Comparison of ENCODE assay signal across 1 cellular context in genomic region chr17:18182978-18183333, GRCh38.
TF ChIP-seq lines count a peak whose summit lies in the region.

No MANE protein-coding gene starts in this region.

TF ChIP-seq in H1, 55 proteins besides CTCF, POLR2A, EP300 and RAD21:
- peak; percentile 92 for TF ChIP-seq TAF7 (optimal IDR thresholded peaks at IDR 0.05; ENCODE audit: borderline replicate concordance, low read depth, low read length)
- no peak for TF ChIP-seq USF2 (IDR thresholded peaks at IDR 0.05; ENCODE audit: low read length)
- TF ChIP-seq SUZ12 (IDR thresholded peaks at IDR 0.05; ENCODE audit: low read length) = no peak
- TF ChIP-seq RFX5 (IDR thresholded peaks at IDR 0.05; ENCODE audit: borderline replicate concordance, low read depth, low read length) = no peak
- TF ChIP-seq ATF3 (IDR thresholded peaks at IDR 0.05; ENCODE audit: insufficient read depth, low read depth, low read length) = no peak
- no peak for TF ChIP-seq RNF2 (IDR thresholded peaks at IDR 0.05; ENCODE audit: borderline replicate concordance, low read depth, low read length, missing control alignments, poor library complexity, severe bottlenecking)
- TF ChIP-seq PHF8 (conservative IDR thresholded peaks at IDR 0.05; ENCODE audit: low read depth, low read length) = peak; percentile 72
- 0 out of 2 replicates have a peak, but pooled peaks have one; percentile 11 for TF ChIP-seq POLR2AphosphoS5 (IDR thresholded peaks at IDR 0.05; ENCODE audit: low read depth, low read length)
- no peak for TF ChIP-seq CHD7 (IDR thresholded peaks at IDR 0.05; ENCODE audit: insufficient replicate concordance, low read length)
- TF ChIP-seq FOSL1 (IDR thresholded peaks at IDR 0.05; ENCODE audit: insufficient read depth, low read depth, low read length) = no peak
- TF ChIP-seq CEBPB (IDR thresholded peaks at IDR 0.05; ENCODE audit: low read depth, low read length) = no peak
- TF ChIP-seq GTF2F1 (IDR thresholded peaks at IDR 0.05; ENCODE audit: borderline replicate concordance, low read depth, low read length) = no peak
- no peak for TF ChIP-seq JUND (IDR thresholded peaks at IDR 0.05; ENCODE audit: low read length)
- TF ChIP-seq SIRT6 (IDR thresholded peaks at IDR 0.05; ENCODE audit: low read length) = no peak
- TF ChIP-seq KDM1A (IDR thresholded peaks at IDR 0.05; ENCODE audit: borderline replicate concordance, low read length) = no peak
- no peak for TF ChIP-seq ZNF274 (IDR thresholded peaks at IDR 0.05; ENCODE audit: borderline replicate concordance, extremely low read depth, low read length)
- TF ChIP-seq GABPA (IDR thresholded peaks at IDR 0.05; ENCODE audit: borderline replicate concordance, insufficient read depth, low read length) = no peak
- TF ChIP-seq CBX5 (IDR thresholded peaks at IDR 0.05; ENCODE audit: low read depth, low read length) = no peak
- TF ChIP-seq SP2 (IDR thresholded peaks at IDR 0.05; ENCODE audit: low read length) = no peak
- TF ChIP-seq CHD1 (IDR thresholded peaks at IDR 0.05; ENCODE audit: low read depth, low read length) = no peak
- TF ChIP-seq BRCA1 (IDR thresholded peaks at IDR 0.05; ENCODE audit: low read depth, low read length) = no peak
- TF ChIP-seq EGR1 (IDR thresholded peaks at IDR 0.05; ENCODE audit: borderline replicate concordance, low read depth, low read length) = no peak
- no peak for TF ChIP-seq SP1 (IDR thresholded peaks at IDR 0.05; ENCODE audit: low read depth, low read length)
- TF ChIP-seq SP4 (IDR thresholded peaks at IDR 0.05; ENCODE audit: low read length) = peak; percentile 95
- no peak for TF ChIP-seq SIX5 (IDR thresholded peaks at IDR 0.05; ENCODE audit: low read depth, low read length)
- no peak for TF ChIP-seq MAFK (IDR thresholded peaks at IDR 0.05; ENCODE audit: low read depth, low read length)
- TF ChIP-seq NANOG (IDR thresholded peaks at IDR 0.05; ENCODE audit: insufficient read depth, low read depth, low read length, poor library complexity, severe bottlenecking) = no peak
- no peak for TF ChIP-seq YY1 (IDR thresholded peaks at IDR 0.05; ENCODE audit: low read depth, low read length)
- TF ChIP-seq RBBP5 (IDR thresholded peaks at IDR 0.05; ENCODE audit: borderline replicate concordance, low read depth, low read length) = no peak
- TF ChIP-seq ATF2 (IDR thresholded peaks at IDR 0.05; ENCODE audit: low read length) = peak; percentile 32; the same call in 1 of the 2 replicates
- TF ChIP-seq E2F6 (IDR thresholded peaks at IDR 0.05) = no peak
- no peak for TF ChIP-seq CBX8 (IDR thresholded peaks at IDR 0.05; ENCODE audit: borderline replicate concordance, low read depth, low read length)
- TF ChIP-seq CREB1 (IDR thresholded peaks at IDR 0.05) = no peak; the same call in 1 of the 2 replicates
- TF ChIP-seq NRF1 (IDR thresholded peaks at IDR 0.05; ENCODE audit: low read depth, low read length) = no peak
- no peak for TF ChIP-seq TCF12 (IDR thresholded peaks at IDR 0.05; ENCODE audit: low read depth, low read length)
- TF ChIP-seq TBP (IDR thresholded peaks at IDR 0.05; ENCODE audit: low read depth, low read length) = peak; percentile 73
- TF ChIP-seq BCL11A (IDR thresholded peaks at IDR 0.05; ENCODE audit: low read depth in 2 of 2, low read length in 2 of 2) = no peak
- no peak for TF ChIP-seq EZH2 (IDR thresholded peaks at IDR 0.05; ENCODE audit: low read depth, low read length, severe bottlenecking)
- TF ChIP-seq ASH2L (IDR thresholded peaks at IDR 0.05; ENCODE audit: low read length) = no peak
- TF ChIP-seq SIN3A (conservative IDR thresholded peaks at IDR 0.05 in 1 of 2, IDR thresholded peaks at IDR 0.05 in 1 of 2; ENCODE audit: low read depth in 1 of 2, low read length in 2 of 2) = 0 out of 4 replicates have a peak, but pooled peaks of 1 of the 2 experiments have one; percentile 65
- no peak for TF ChIP-seq BACH1 (IDR thresholded peaks at IDR 0.05; ENCODE audit: low read length)
- no peak for TF ChIP-seq SRF (IDR thresholded peaks at IDR 0.05; ENCODE audit: low read depth, low read length)
- no peak for TF ChIP-seq MAX (IDR thresholded peaks at IDR 0.05)
- no peak for TF ChIP-seq CHD2 (IDR thresholded peaks at IDR 0.05; ENCODE audit: low read length)
- TF ChIP-seq RXRA (IDR thresholded peaks at IDR 0.05; ENCODE audit: insufficient read depth, low read depth, low read length) = no peak
- TF ChIP-seq HDAC2 (IDR thresholded peaks at IDR 0.05; ENCODE audit: borderline replicate concordance in 1 of 2, low read depth in 2 of 2, low read length in 2 of 2) = peak in 1 of 2 experiments; percentile 67; a peak in 1 of 4 replicates
- no peak for TF ChIP-seq CTBP2 (IDR thresholded peaks at IDR 0.05; ENCODE audit: borderline replicate concordance, insufficient read depth, insufficient read length, low read length)
- TF ChIP-seq HDAC6 (IDR thresholded peaks at IDR 0.05; ENCODE audit: low read depth, low read length) = no peak
- peak; percentile 84 for TF ChIP-seq TAF1 (IDR thresholded peaks at IDR 0.05; ENCODE audit: low read depth, low read length)
- no peak for TF ChIP-seq KDM5A (IDR thresholded peaks at IDR 0.05; ENCODE audit: low read length)
- peak; percentile 37 for TF ChIP-seq KDM4A (IDR thresholded peaks at IDR 0.05; ENCODE audit: low read depth, low read length, severe bottlenecking)
- no peak for TF ChIP-seq TEAD4 (IDR thresholded peaks at IDR 0.05; ENCODE audit: low read depth, low read length)
- no peak for TF ChIP-seq SAP30 (IDR thresholded peaks at IDR 0.05; ENCODE audit: insufficient read depth, insufficient replicate concordance, low read length)
- TF ChIP-seq POU5F1 (IDR thresholded peaks at IDR 0.05; ENCODE audit: low read depth, low read length) = no peak
- TF ChIP-seq JUN (IDR thresholded peaks at IDR 0.05; ENCODE audit: low read depth, low read length) = no peak
